In genomic region chr7:132402751-132403245, GRCh38 we compare ENCODE assay signal across 11 cellular contexts.
A peak's percentile ranks its signal among the peaks of the same experiment; 100 is the strongest.
DNase-seq lines count a peak whose midpoint lies in the region; ATAC-seq and TF ChIP-seq lines count a peak whose summit lies in the region.
"Had no signal": no experiment of that assay in that cellular context is flagged by ENCODE, and none has a peak within 500 bp of the region (broad histone marks: within the 10 kb centered on the region; RNA-seq: fewer than 3 reads in every experiment).

No MANE protein-coding gene starts in this region.

- DNase-seq in Daoy (ENCODE audit: low read depth) (peak; percentile 50), Panc1 (ENCODE audit: low read depth, low spot score) (no peak), foreskin fibroblast (peak; percentile 26 to 48), ovary (peak; percentile 74 to 86 (median 83)), RPMI8226 (no peak), HUDEP-2 (lab: John Stamatoyannopoulos, UW; ENCODE audit: unreplicated experiment in 76 of 76) (no peak), NCI-H2107 treated with DMSO at 0.1 percent for 48 hours (lab: John Stamatoyannopoulos, UW; ENCODE audit: unreplicated experiment) (no peak)
- DNase-seq: foreskin melanocyte, kidney, SW 1271 had no signal

- CTCF ChIA-PET in Panc1 (lab: Charles Lee) = no interaction called here

- H3K4me3 ChIP-seq in Panc1 (ENCODE audit: low read depth in 2 of 2, low read length in 2 of 2) (no peak overlapping the region), foreskin fibroblast (ENCODE audit: low read depth in 1 of 2, low read length in 2 of 2) (no peak overlapping the region), ovary (no peak overlapping the region)

- TF ChIP-seq CTCF in Panc1 (IDR thresholded peaks at IDR 0.05) = no peak
- TF ChIP-seq CTCF in foreskin fibroblast (IDR thresholded peaks at IDR 0.05; ENCODE audit: low read depth, low read length) = no peak
- TF ChIP-seq CTCF in ovary (IDR thresholded peaks at IDR 0.05) = no peak

- H3K36me3 ChIP-seq in Panc1 (ENCODE audit: control insufficient read depth, insufficient read depth, low read length) (no peaks in the 10 kb centered on the region), ovary (no peaks in the 10 kb centered on the region)

- TF ChIP-seq EP300 in ovary (IDR thresholded peaks at IDR 0.05) = peak; percentile 61

- POLR2A ChIA-PET in Panc1 (lab: Charles Lee) = no interaction called here

- H3K9me3 ChIP-seq in Panc1 (ENCODE audit: control insufficient read depth, insufficient read depth, low read depth, low read length) (no peaks in the 10 kb centered on the region), ovary (no peaks in the 10 kb centered on the region)

- H3K4me1 ChIP-seq in Panc1 (ENCODE audit: control insufficient read depth, insufficient read depth, low read length) (no peaks in the 10 kb centered on the region), ovary (ENCODE audit: insufficient read depth) (peaks cover 20% of the 10 kb centered on the region)

- in situ Hi-C loops in Panc1 (cut with HindIII; ENCODE audit: low pct_unique_long_range_greater_than_20kb, low sequenced_read_pairs) = no loop called here

- no TSS peak for BruUV-seq in Panc1 (replicated peaks; lab: Mats Ljungman, UMichigan)

- H3K27ac ChIP-seq in Panc1 (ENCODE audit: low read length) = no peak overlapping the region
- peak overlapping the region; percentile 7 to 69 for H3K27ac ChIP-seq in ovary

- peaks cover 5% of the 10 kb centered on the region; the same call in 1 of the 2 replicates for H3K27me3 ChIP-seq in Panc1 (ENCODE audit: control insufficient read depth, insufficient read depth, low read length)
- no peaks in the 10 kb centered on the region for H3K27me3 ChIP-seq in ovary

- ATAC-seq in Panc1 = peak; percentile 45; the same call in 1 of the 2 replicates
- ATAC-seq in GM21576 (IDR thresholded peaks at IDR 0.05; ENCODE audit: unreplicated experiment) = no peak

- WGBS in ovary, 3 donors = 17 to 32% (median 24%) methylated on average over 8 of the region's 8 CpGs

- TF ChIP-seq POLR2A in ovary (IDR thresholded peaks at IDR 0.05) = no peak

- intact Hi-C loops in Panc1 (cut with micrococcal nuclease; ENCODE audit: unreplicated experiment) (no loop called here), ovary (cut with DNase I) (no loop called here)

Comparison
In these comparisons a context has a peak if more than half of its experiments do, and no peak if none do; other contexts are left out.
1. DNase-seq: peak in Daoy (single experiment), foreskin fibroblast (2 of 2) and ovary (5 of 5); none in Panc1 (single experiment), RPMI8226 (single experiment), HUDEP-2 (0 of 76) and NCI-H2107 treated with DMSO at 0.1 percent for 48 hours (single experiment).